Comparison of ENCODE assay signal across 18 cellular contexts in genomic region chr15:90049030-90049429, GRCh38.
"Had no signal": no experiment of that assay in that cellular context is flagged by ENCODE, and none has a peak within 500 bp of the region (broad histone marks: within the 10 kb centered on the region; RNA-seq: fewer than 3 reads in every experiment).

No MANE protein-coding gene starts in this region.

- H3K27me3 ChIP-seq: gastroesophageal sphincter, heart right ventricle, right atrium auricular region, stomach had no signal

- H3K36me3 Mint-ChIP-seq: activated CD8-positive, alpha-beta memory T cell treated with anti-CD3 and anti-CD28 coated beads, Interleukin-2, amount 10 ng/mL, durations not matched to agents 7 days and 5 days; activated naive CD8-positive, alpha-beta T cell treated with anti-CD3 and anti-CD28 coated beads for 36 hours; type B pancreatic cell; WTC11 had no signal

- H3K27ac Mint-ChIP-seq: activated CD4-positive, alpha-beta memory T cell treated with anti-CD3 and anti-CD28 coated beads, Interleukin-2, amount 10 ng/mL, durations not matched to agents 7 days and 5 days; activated CD8-positive, alpha-beta memory T cell treated with anti-CD3 and anti-CD28 coated beads, Interleukin-2, amount 10 ng/mL, durations not matched to agents 7 days and 5 days; activated naive CD8-positive, alpha-beta T cell treated with anti-CD3 and anti-CD28 coated beads for 36 hours; type B pancreatic cell had no signal

- H3K36me3 ChIP-seq: gastroesophageal sphincter, heart right ventricle, right atrium auricular region had no signal

- H3K9me3 Mint-ChIP-seq: activated CD4-positive, alpha-beta memory T cell treated with anti-CD3 and anti-CD28 coated beads, Interleukin-2, amount 10 ng/mL, durations not matched to agents 7 days and 5 days; activated naive CD8-positive, alpha-beta T cell treated with anti-CD3 and anti-CD28 coated beads for 36 hours; nephron; T-helper 2 cell treated with Interferon-gamma antibody and Interleukin-4, amounts not matched to agents 5 μg/mL and 100 μg/mL, for 36 hours; type B pancreatic cell; WTC11 had no signal

- H3K4me3 Mint-ChIP-seq: activated CD4-positive, alpha-beta memory T cell treated with anti-CD3 and anti-CD28 coated beads, Interleukin-2, amount 10 ng/mL, durations not matched to agents 7 days and 5 days; activated CD8-positive, alpha-beta memory T cell treated with anti-CD3 and anti-CD28 coated beads, Interleukin-2, amount 10 ng/mL, durations not matched to agents 7 days and 5 days; activated naive CD8-positive, alpha-beta T cell treated with anti-CD3 and anti-CD28 coated beads for 36 hours; nephron; T-helper 2 cell treated with Interferon-gamma antibody and Interleukin-4, amounts not matched to agents 5 μg/mL and 100 μg/mL, for 36 hours; type B pancreatic cell; WTC11 had no signal

- H3K9me3 ChIP-seq: gastroesophageal sphincter, heart right ventricle, right atrium auricular region, stomach had no signal

- H3K27me3 Mint-ChIP-seq: activated CD4-positive, alpha-beta memory T cell treated with anti-CD3 and anti-CD28 coated beads, Interleukin-2, amount 10 ng/mL, durations not matched to agents 7 days and 5 days; activated CD8-positive, alpha-beta memory T cell treated with anti-CD3 and anti-CD28 coated beads, Interleukin-2, amount 10 ng/mL, durations not matched to agents 7 days and 5 days; activated naive CD8-positive, alpha-beta T cell treated with anti-CD3 and anti-CD28 coated beads for 36 hours; progenitor cell of endocrine pancreas; type B pancreatic cell had no signal

- H3K4me3 ChIP-seq: gastroesophageal sphincter, heart right ventricle, right atrium auricular region, stomach had no signal

- ATAC-seq: activated CD8-positive, alpha-beta memory T cell treated with anti-CD3 and anti-CD28 coated beads, Interleukin-2, amount 10 ng/mL, durations not matched to agents 7 days and 5 days; gastroesophageal sphincter; WTC11 had no signal

- H3K27ac ChIP-seq: heart right ventricle, right atrium auricular region had no signal

- H3K4me1 Mint-ChIP-seq: activated CD4-positive, alpha-beta memory T cell treated with anti-CD3 and anti-CD28 coated beads, Interleukin-2, amount 10 ng/mL, durations not matched to agents 7 days and 5 days; activated CD8-positive, alpha-beta memory T cell treated with anti-CD3 and anti-CD28 coated beads, Interleukin-2, amount 10 ng/mL, durations not matched to agents 7 days and 5 days had no signal

- DNase-seq: activated CD4-positive, alpha-beta memory T cell treated with anti-CD3 and anti-CD28 coated beads, Interleukin-2, amount 10 ng/mL, durations not matched to agents 7 days and 5 days; activated CD4-positive, alpha-beta T cell treated with anti-CD3 and anti-CD28 coated beads for 4 hours; activated CD8-positive, alpha-beta memory T cell treated with anti-CD3 and anti-CD28 coated beads, Interleukin-2, amount 10 ng/mL, durations not matched to agents 7 days and 5 days; activated naive CD4-positive, alpha-beta T cell; activated naive CD8-positive, alpha-beta T cell treated with anti-CD3 and anti-CD28 coated beads for 36 hours; cerebellar nuclear complex; cortex of kidney; heart right ventricle; occipital lobe; stimulated activated CD4-positive, alpha-beta T cell treated with anti-CD3 and anti-CD28 coated beads, Interleukin-2, amount 100 ng/mL, for 48 hours; stomach had no signal
